8 cellular contexts compared by ENCODE assay signal in the genomic region with DNA sequence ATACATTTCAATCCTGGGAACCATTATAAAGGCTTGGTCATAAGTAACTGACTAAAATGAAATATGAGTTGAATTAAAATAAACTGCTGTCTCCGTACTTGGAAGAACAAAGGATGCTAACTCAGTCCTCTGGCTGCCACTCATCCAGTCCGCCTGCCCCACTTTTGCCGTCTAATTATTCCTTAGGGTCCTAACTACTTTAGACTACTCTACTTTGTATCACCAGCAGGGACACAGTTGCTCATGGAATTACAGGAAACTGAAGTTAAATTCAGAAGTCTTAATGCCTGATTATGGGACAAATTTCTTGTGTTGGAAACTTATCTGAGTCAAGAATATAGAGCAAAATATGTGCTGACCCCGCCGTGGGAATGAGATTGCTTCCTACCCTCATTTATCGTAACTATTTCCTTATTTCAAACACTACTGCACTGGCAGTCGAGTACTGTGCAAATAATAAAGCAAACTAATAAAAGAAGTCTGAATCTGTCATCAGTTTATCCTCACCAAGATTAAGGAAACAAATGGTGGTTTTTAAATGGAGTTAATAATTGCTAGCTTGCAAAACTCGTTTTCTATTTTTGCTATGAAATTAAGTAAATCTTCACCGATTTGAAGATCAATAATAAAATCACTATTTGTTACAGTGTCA.
DNase-seq lines count a peak whose midpoint lies in the region; ATAC-seq, FAIRE-seq and TF ChIP-seq lines count a peak whose summit lies in the region.
"Not testable (repeated sequence)": the region's sequence is repeated elsewhere in the genome, so short reads cannot be mapped to it uniquely, and the experiment has no call there.

No MANE protein-coding gene starts in this region.

- H3K27ac ChIP-seq in body of pancreas (peak overlapping the region in 2 of 4 donors; percentile 44 to 47), pancreas (peak overlapping the region in 2 of 4 donors; percentile 3 to 66)
- H3K27ac ChIP-seq in HepG2 (ENCODE audit: extremely low read length, insufficient read depth, low read length); small intestine (ENCODE audit: low read depth in 1 of 2, low read length in 1 of 2): not testable (repeated sequence)

- TF ChIP-seq CTCF in LNCaP clone FGC (IDR thresholded peaks at IDR 0.05; ENCODE audit: control insufficient read depth, extremely low read depth, insufficient read depth); body of pancreas (IDR thresholded peaks at IDR 0.05); HepG2 (CRISPR knock-in tag; IDR thresholded peaks at IDR 0.05); pancreas (IDR thresholded peaks at IDR 0.05): not testable (repeated sequence)

- H3K9ac ChIP-seq in HepG2 (ENCODE audit: insufficient read depth, low read depth, low read length): not testable (repeated sequence)

- not testable (repeated sequence) for DNase-seq in H54 (ENCODE audit: insufficient read length, low spot score); left colon; HepG2 (ENCODE audit: low spot score); pancreas
- DNase-seq in LNCaP clone FGC (ENCODE audit: low read depth) (peak; percentile 66), body of pancreas (peak in 2 of 4 donors; percentile 9 to 15), dedifferentiated amniotic fluid mesenchymal stem cell (ENCODE audit: extremely low spot score) (peak; percentile 11), small intestine (peak; percentile 4)

- not testable (repeated sequence) for H3K4me3 ChIP-seq in LNCaP clone FGC (ENCODE audit: low read depth, low read length); body of pancreas; HepG2 (replicated peaks in 1 of 3; ENCODE audit: insufficient read depth in 1 of 3, low read depth in 2 of 3, low read length in 3 of 3); pancreas; small intestine (ENCODE audit: low read depth in 1 of 2, low read length in 2 of 2)

- not testable (repeated sequence) for TF ChIP-seq RAD21 in HepG2 (CRISPR knock-in tag; IDR thresholded peaks at IDR 0.05)

- FAIRE-seq in H54 (lab: Jason Lieb, UNC) (peak; percentile 68), pancreas (lab: Jason Lieb, UNC) (peak; percentile 78), small intestine (lab: Jason Lieb, UNC) (peak; percentile 84)
- not testable (repeated sequence) for FAIRE-seq in HepG2 (lab: Jason Lieb, UNC)

- not testable (repeated sequence) for H3K4me2 ChIP-seq in HepG2 (ENCODE audit: low read depth, low read length)

- BruUV-seq in HepG2 (replicated peaks; lab: Mats Ljungman, UMichigan): TSS peak; percentile 5

- not testable (repeated sequence) for H3K9me3 ChIP-seq in body of pancreas; HepG2 (ENCODE audit: low read length); pancreas; small intestine (ENCODE audit: control insufficient read depth, low read depth)

- 24 to 39% methylated on average over 9 of the region's 9 CpGs for WGBS in body of pancreas, 2 donors
- 94% methylated on average over 9 of the region's 9 CpGs for WGBS in HepG2 (ENCODE audit: low lambda C conversion rate)
- WGBS in pancreas, 2 donors: 25 to 26% methylated on average over 8 of the region's 9 CpGs
- WGBS in small intestine, 3 donors: 47 to 66% (median 47%) methylated on average over 8 of the region's 9 CpGs

- CTCF ChIA-PET in HepG2 (lab: Yijun Ruan, JAX; ENCODE audit: low intra/inter-chr PET ratio, low total read pairs): not testable (repeated sequence)

- POLR2A ChIA-PET in HepG2 (lab: Yijun Ruan, JAX): not testable (repeated sequence)

- H3K79me2 ChIP-seq in HepG2 (ENCODE audit: insufficient read depth, low read length): not testable (repeated sequence)

- H3K4me1 ChIP-seq in body of pancreas; HepG2 (ENCODE audit: insufficient read depth, low read length); pancreas; small intestine (ENCODE audit: control insufficient read depth in 2 of 2, insufficient read depth in 1 of 2, low read depth in 1 of 2, low read length in 1 of 2): not testable (repeated sequence)

- H3K27me3 ChIP-seq in body of pancreas; HepG2 (ENCODE audit: control insufficient read depth in 1 of 2, insufficient read depth in 2 of 2, low read length in 2 of 2); pancreas; small intestine (ENCODE audit: control insufficient read depth in 2 of 2, insufficient read depth in 2 of 2, low read length in 2 of 2): not testable (repeated sequence)

- TF ChIP-seq EP300 in HepG2 (IDR thresholded peaks at IDR 0.05; ENCODE audit: low read depth in 2 of 2, low read length in 2 of 2); HepG2 (CRISPR knock-in tag; IDR thresholded peaks at IDR 0.05; ENCODE audit: borderline replicate concordance): not testable (repeated sequence)

- not testable (repeated sequence) for TF ChIP-seq POLR2A in H54 (IDR thresholded peaks at IDR 0.05; ENCODE audit: low read depth, low read length); body of pancreas (IDR thresholded peaks at IDR 0.05); HepG2 (IDR thresholded peaks at IDR 0.05; ENCODE audit: insufficient read depth in 1 of 2, low read depth in 2 of 2, low read length in 2 of 2)

- in situ Hi-C loops in HepG2 (cut with HindIII; ENCODE audit: extremely low pct_ligation_motif_present, low pct_unique_long_range_greater_than_20kb): not testable (repeated sequence)

- H2AFZ ChIP-seq in HepG2 (ENCODE audit: low read length): not testable (repeated sequence)

- not testable (repeated sequence) for H3K36me3 ChIP-seq in body of pancreas (replicated peaks in 1 of 2; ENCODE audit: insufficient read depth in 1 of 2, low read depth in 2 of 2); HepG2 (replicated peaks in 1 of 2; ENCODE audit: control insufficient read depth in 1 of 2, insufficient read depth in 2 of 2, low read length in 2 of 2); pancreas; small intestine (ENCODE audit: control insufficient read depth in 2 of 2, insufficient read depth in 2 of 2, low read length in 2 of 2)

- H4K20me1 ChIP-seq in HepG2 (ENCODE audit: insufficient read depth, low read length): not testable (repeated sequence)

- intact Hi-C loops in body of pancreas (cut with DNase I); left colon (cut with DNase I, micrococcal nuclease); HepG2 (cut with micrococcal nuclease; ENCODE audit: unreplicated experiment); pancreas (cut with DNase I): not testable (repeated sequence)

- ATAC-seq in body of pancreas: peak; percentile 88
- ATAC-seq in left colon: peak; percentile 68
- ATAC-seq in HepG2: not testable (repeated sequence)
- peak; percentile 50 to 92 (median 89) for ATAC-seq in pancreas
